In the genomic region with DNA sequence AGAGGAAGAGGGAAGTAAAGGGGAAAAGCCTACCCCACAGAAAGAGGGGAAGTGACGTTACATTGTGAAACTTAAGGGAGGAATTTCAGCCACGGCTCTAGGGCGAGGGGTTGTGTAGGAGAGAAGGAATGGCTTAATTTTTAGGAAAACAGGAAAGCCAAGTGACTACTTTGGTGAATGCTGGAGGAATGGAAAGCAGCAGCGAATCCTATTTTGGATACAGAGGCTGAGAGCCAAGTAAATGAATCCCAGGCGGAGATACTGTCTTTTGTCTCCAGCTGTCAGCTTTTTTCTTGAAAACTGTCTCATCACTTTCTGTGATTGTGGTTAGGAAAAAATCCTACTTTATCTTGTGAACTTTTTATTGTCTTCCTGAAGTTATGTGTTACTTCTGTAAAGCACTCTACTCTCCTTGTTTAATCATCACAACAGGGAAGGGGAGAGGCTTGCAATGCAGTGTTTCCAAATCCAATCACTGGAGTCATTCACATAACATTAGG, we compare ENCODE assay signal across 9 cellular contexts.
DNase-seq lines count a peak whose midpoint lies in the region; ATAC-seq, FAIRE-seq and TF ChIP-seq lines count a peak whose summit lies in the region.
"Had no signal": no experiment of that assay in that cellular context is flagged by ENCODE, and none has a peak within 500 bp of the region (broad histone marks: within the 10 kb centered on the region; RNA-seq: fewer than 3 reads in every experiment).

No MANE protein-coding gene starts in this region.

- peak overlapping the region; percentile 38 for H3K27ac Mint-ChIP-seq in progenitor cell of endocrine pancreas
- H3K27ac Mint-ChIP-seq in activated T-helper 2 cell treated with anti-CD3 and anti-CD28 coated beads, Interferon-gamma antibody, Interleukin-2, Interleukin-4, amounts not matched to agents 10 μg/mL and 5 μg/mL and 100 μg/mL, durations not matched to agents 14 hours and 24 hours and 36 hours: no peak overlapping the region

- WGBS in heart right ventricle, 2 donors: 27 to 29% methylated on average over 5 of the region's 5 CpGs

- DNase-seq in GM18507 (ENCODE audit: extremely low spot score, insufficient read length, low read depth) (no peak), SKM-1 treated with dmso at 0.1 percent for 144 hours (lab: John Stamatoyannopoulos, UW; ENCODE audit: unreplicated experiment) (peak; percentile 56), heart right ventricle (peak in 1 of 2 donors; percentile 23), progenitor cell of endocrine pancreas (ENCODE audit: low spot score, unreplicated experiment) (no peak), NK-92 (lab: John Stamatoyannopoulos, UW; ENCODE audit: unreplicated experiment) (no peak), dorsolateral prefrontal cortex (no peak)
- no peak for DNase-seq in activated T-helper 2 cell treated with anti-CD3 and anti-CD28 coated beads, Interferon-gamma antibody, Interleukin-2, Interleukin-4, amounts not matched to agents 10 μg/mL and 5 μg/mL and 100 μg/mL, durations not matched to agents 14 hours and 24 hours and 36 hours (ENCODE audit: low spot score)

- H3K4me1 Mint-ChIP-seq in progenitor cell of endocrine pancreas (ENCODE audit: low read depth): peaks cover 38% of the 10 kb centered on the region
- peaks cover 8% of the 10 kb centered on the region for H3K4me1 Mint-ChIP-seq in activated T-helper 2 cell treated with anti-CD3 and anti-CD28 coated beads, Interferon-gamma antibody, Interleukin-2, Interleukin-4, amounts not matched to agents 10 μg/mL and 5 μg/mL and 100 μg/mL, durations not matched to agents 14 hours and 24 hours and 36 hours (ENCODE audit: low read depth)

- no peaks in the 10 kb centered on the region for H3K9me3 ChIP-seq in heart right ventricle
- H3K9me3 ChIP-seq: neutrophil had no signal

- H3K27ac ChIP-seq in heart right ventricle (peak overlapping the region in 9 of 10 donors; percentile 50 to 87 (median 70)), dorsolateral prefrontal cortex (peak overlapping the region in 28 of 59 donors; percentile 1 to 67 (median 33))
- H3K27ac ChIP-seq: neutrophil had no signal

- H3K36me3 ChIP-seq in heart right ventricle: no peaks in the 10 kb centered on the region
- H3K36me3 ChIP-seq: neutrophil had no signal

- no peak for TF ChIP-seq CTCF in heart right ventricle (IDR thresholded peaks at IDR 0.05)
- no peak for TF ChIP-seq CTCF in progenitor cell of endocrine pancreas (IDR thresholded peaks at IDR 0.05; ENCODE audit: unreplicated experiment)
- TF ChIP-seq CTCF in dorsolateral prefrontal cortex (IDR thresholded peaks at IDR 0.05 in 54 of 56, conservative IDR thresholded peaks at IDR 0.05 in 2 of 56; ENCODE audit: low read depth in 1 of 56, partially characterized antibody in 56 of 56): no peak

- no peak for TF ChIP-seq POLR2A in GM18505 (IDR thresholded peaks at IDR 0.05; ENCODE audit: borderline replicate concordance, extremely low read depth, insufficient read depth, insufficient read length)

- H3K4me3 ChIP-seq in heart right ventricle (peak overlapping the region in 5 of 10 donors; percentile 2 to 24 (median 4)), dorsolateral prefrontal cortex (peak overlapping the region in 11 of 59 donors; percentile 1 to 32 (median 18))

- no peaks in the 10 kb centered on the region for H3K9me3 Mint-ChIP-seq in progenitor cell of endocrine pancreas (ENCODE audit: low read depth)
- no peaks in the 10 kb centered on the region for H3K9me3 Mint-ChIP-seq in activated T-helper 2 cell treated with anti-CD3 and anti-CD28 coated beads, Interferon-gamma antibody, Interleukin-2, Interleukin-4, amounts not matched to agents 10 μg/mL and 5 μg/mL and 100 μg/mL, durations not matched to agents 14 hours and 24 hours and 36 hours

- peak; percentile 18 for FAIRE-seq in GM18507 (lab: Jason Lieb, UNC)

- H3K27me3 Mint-ChIP-seq in progenitor cell of endocrine pancreas: no peaks in the 10 kb centered on the region
- H3K27me3 Mint-ChIP-seq in activated T-helper 2 cell treated with anti-CD3 and anti-CD28 coated beads, Interferon-gamma antibody, Interleukin-2, Interleukin-4, amounts not matched to agents 10 μg/mL and 5 μg/mL and 100 μg/mL, durations not matched to agents 14 hours and 24 hours and 36 hours (ENCODE audit: low read depth): peaks cover 53% of the 10 kb centered on the region

- H3K36me3 Mint-ChIP-seq in progenitor cell of endocrine pancreas (ENCODE audit: insufficient read depth): peaks cover 1% of the 10 kb centered on the region
- no peaks in the 10 kb centered on the region for H3K36me3 Mint-ChIP-seq in activated T-helper 2 cell treated with anti-CD3 and anti-CD28 coated beads, Interferon-gamma antibody, Interleukin-2, Interleukin-4, amounts not matched to agents 10 μg/mL and 5 μg/mL and 100 μg/mL, durations not matched to agents 14 hours and 24 hours and 36 hours (ENCODE audit: low read depth)

- H3K4me1 ChIP-seq in heart right ventricle: peaks cover 14 to 92% (median 57%) of the 10 kb centered on the region in 9 donors

- ATAC-seq in heart right ventricle: peak in 7 of 8 donors; percentile 41 to 62 (median 53)
- ATAC-seq in GM18505 (IDR thresholded peaks at IDR 0.05; ENCODE audit: unreplicated experiment): no peak

- H3K27me3 ChIP-seq in heart right ventricle (no peaks in the 10 kb centered on the region), dorsolateral prefrontal cortex (no peaks in the 10 kb centered on the region)
- H3K27me3 ChIP-seq: neutrophil had no signal

- intact Hi-C loops in heart right ventricle (cut with DNase I): loop anchor here in 2 of 10 donors (5.0 kb wide), 2 partner anchors 46 to 264 kb away; no protein-coding TSS in a partner anchor
- intact Hi-C loops in activated T-helper 2 cell treated with anti-CD3 and anti-CD28 coated beads, Interferon-gamma antibody, Interleukin-2, Interleukin-4, amounts not matched to agents 10 μg/mL and 5 μg/mL and 100 μg/mL, durations not matched to agents 14 hours and 24 hours and 36 hours (cut with micrococcal nuclease): no loop called here
- intact Hi-C loops in dorsolateral prefrontal cortex (cut with DNase I): no loop called here

- no peak overlapping the region for H3K4me3 Mint-ChIP-seq in progenitor cell of endocrine pancreas (ENCODE audit: low read depth)
- H3K4me3 Mint-ChIP-seq in activated T-helper 2 cell treated with anti-CD3 and anti-CD28 coated beads, Interferon-gamma antibody, Interleukin-2, Interleukin-4, amounts not matched to agents 10 μg/mL and 5 μg/mL and 100 μg/mL, durations not matched to agents 14 hours and 24 hours and 36 hours (ENCODE audit: low read depth): no peak overlapping the region
